Comparison of ENCODE assay signal across 1 cellular context in the genomic region with DNA sequence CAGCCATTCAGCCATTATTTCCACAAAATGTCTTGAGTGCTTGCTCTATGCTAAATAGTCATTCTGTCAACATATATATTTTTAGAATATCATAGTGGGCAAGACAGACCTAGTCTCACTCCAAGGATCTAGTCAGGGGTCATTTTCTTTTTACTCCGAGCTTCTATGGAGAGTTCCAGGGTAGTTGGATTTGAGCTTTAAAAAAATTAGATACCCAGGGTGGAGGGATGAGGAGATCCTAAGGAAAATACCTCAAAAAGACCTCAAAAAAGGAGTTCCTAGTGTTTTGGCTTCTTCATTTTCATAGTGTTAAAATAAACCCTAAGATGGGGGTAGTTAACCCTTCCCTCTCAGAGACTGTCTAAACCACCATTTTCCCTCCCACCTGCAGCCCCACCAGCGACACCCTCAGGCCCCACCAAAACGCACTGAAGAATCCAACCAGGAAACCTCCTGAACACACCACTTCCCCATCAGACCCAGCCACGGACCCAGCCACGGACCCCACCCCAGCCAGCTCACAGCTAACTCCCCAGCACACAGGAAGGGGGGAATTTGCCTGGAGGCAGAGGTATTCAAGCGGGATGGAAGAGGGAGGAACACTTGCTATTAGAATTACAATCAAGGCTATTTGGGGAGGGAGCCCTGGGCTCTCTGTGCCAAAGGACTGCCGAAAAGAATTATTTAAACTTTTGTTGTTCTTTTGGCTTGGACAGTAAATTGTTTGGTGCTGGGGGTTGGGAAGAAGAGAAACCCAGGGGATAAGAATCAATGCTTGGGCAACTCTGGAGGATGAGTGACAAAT.
A peak's percentile ranks its signal among the peaks of the same experiment; 100 is the strongest.
TF ChIP-seq lines count a peak whose summit lies in the region.

No MANE protein-coding gene starts in this region.

TF ChIP-seq in HepG2, 621 proteins besides CTCF, POLR2A, EP300 and RAD21 (continued from another document and continues in another):
- TF ChIP-seq, protein P1, sequence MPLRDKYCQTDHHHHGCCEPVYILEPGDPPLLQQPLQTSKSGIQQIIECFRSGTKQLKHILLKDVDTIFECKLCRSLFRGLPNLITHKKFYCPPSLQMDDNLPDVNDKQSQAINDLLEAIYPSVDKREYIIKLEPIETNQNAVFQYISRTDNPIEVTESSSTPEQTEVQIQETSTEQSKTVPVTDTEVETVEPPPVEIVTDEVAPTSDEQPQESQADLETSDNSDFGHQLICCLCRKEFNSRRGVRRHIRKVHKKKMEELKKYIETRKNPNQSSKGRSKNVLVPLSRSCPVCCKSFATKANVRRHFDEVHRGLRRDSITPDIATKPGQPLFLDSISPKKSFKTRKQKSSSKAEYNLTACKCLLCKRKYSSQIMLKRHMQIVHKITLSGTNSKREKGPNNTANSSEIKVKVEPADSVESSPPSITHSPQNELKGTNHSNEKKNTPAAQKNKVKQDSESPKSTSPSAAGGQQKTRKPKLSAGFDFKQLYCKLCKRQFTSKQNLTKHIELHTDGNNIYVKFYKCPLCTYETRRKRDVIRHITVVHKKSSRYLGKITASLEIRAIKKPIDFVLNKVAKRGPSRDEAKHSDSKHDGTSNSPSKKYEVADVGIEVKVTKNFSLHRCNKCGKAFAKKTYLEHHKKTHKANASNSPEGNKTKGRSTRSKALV (CRISPR knock-in tag; IDR thresholded peaks at IDR 0.05), result no peak
- TF ChIP-seq KLF13 (CRISPR knock-in tag; IDR thresholded peaks at IDR 0.05), result no peak
- no peak for TF ChIP-seq ATM (IDR thresholded peaks at IDR 0.05; ENCODE audit: borderline replicate concordance)
- TF ChIP-seq NONO (IDR thresholded peaks at IDR 0.05), result no peak
- TF ChIP-seq NONO (CRISPR knock-in tag; conservative IDR thresholded peaks at IDR 0.05), result no peak
- TF ChIP-seq HNRNPL (IDR thresholded peaks at IDR 0.05; ENCODE audit: low read depth, low read length), result no peak
- TF ChIP-seq, protein P2, sequence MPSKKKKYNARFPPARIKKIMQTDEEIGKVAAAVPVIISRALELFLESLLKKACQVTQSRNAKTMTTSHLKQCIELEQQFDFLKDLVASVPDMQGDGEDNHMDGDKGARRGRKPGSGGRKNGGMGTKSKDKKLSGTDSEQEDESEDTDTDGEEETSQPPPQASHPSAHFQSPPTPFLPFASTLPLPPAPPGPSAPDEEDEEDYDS (CRISPR knock-in tag; IDR thresholded peaks at IDR 0.05), result no peak
- TF ChIP-seq ZMYM4 (CRISPR knock-in tag; IDR thresholded peaks at IDR 0.05), result 0 out of 2 replicates have a peak, but pooled peaks have one; percentile 35
- no peak for TF ChIP-seq FOSL2 (CRISPR knock-in tag; IDR thresholded peaks at IDR 0.05)
- no peak for TF ChIP-seq POLR2AphosphoS2 (IDR thresholded peaks at IDR 0.05; ENCODE audit: low read depth, low read length)
- no peak for TF ChIP-seq TMF1 (CRISPR knock-in tag; IDR thresholded peaks at IDR 0.05; ENCODE audit: low read depth)
- TF ChIP-seq NPAS2 (CRISPR knock-in tag; IDR thresholded peaks at IDR 0.05; ENCODE audit: borderline replicate concordance), result 0 out of 2 replicates have a peak, but pooled peaks have one; percentile 64
- TF ChIP-seq ZFP36L2 (CRISPR knock-in tag; IDR thresholded peaks at IDR 0.05), result no peak
- TF ChIP-seq, protein P3, sequence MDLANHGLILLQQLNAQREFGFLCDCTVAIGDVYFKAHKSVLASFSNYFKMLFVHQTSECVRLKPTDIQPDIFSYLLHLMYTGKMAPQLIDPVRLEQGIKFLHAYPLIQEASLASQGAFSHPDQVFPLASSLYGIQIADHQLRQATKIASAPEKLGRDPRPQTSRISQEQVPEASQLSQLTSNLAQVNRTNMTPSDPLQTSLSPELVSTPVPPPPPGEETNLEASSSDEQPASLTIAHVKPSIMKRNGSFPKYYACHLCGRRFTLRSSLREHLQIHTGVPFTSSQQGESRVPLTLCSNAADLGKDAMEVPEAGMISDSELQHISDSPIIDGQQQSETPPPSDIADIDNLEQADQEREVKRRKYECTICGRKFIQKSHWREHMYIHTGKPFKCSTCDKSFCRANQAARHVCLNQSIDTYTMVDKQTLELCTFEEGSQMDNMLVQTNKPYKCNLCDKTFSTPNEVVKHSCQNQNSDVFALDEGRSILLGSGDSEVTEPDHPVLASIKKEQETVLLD (CRISPR knock-in tag; IDR thresholded peaks at IDR 0.05; ENCODE audit: low read depth), result peak; percentile 18; the same call in 1 of the 2 replicates
- TF ChIP-seq ZNF343 (CRISPR knock-in tag; IDR thresholded peaks at IDR 0.05), result no peak
- TF ChIP-seq, protein P4, sequence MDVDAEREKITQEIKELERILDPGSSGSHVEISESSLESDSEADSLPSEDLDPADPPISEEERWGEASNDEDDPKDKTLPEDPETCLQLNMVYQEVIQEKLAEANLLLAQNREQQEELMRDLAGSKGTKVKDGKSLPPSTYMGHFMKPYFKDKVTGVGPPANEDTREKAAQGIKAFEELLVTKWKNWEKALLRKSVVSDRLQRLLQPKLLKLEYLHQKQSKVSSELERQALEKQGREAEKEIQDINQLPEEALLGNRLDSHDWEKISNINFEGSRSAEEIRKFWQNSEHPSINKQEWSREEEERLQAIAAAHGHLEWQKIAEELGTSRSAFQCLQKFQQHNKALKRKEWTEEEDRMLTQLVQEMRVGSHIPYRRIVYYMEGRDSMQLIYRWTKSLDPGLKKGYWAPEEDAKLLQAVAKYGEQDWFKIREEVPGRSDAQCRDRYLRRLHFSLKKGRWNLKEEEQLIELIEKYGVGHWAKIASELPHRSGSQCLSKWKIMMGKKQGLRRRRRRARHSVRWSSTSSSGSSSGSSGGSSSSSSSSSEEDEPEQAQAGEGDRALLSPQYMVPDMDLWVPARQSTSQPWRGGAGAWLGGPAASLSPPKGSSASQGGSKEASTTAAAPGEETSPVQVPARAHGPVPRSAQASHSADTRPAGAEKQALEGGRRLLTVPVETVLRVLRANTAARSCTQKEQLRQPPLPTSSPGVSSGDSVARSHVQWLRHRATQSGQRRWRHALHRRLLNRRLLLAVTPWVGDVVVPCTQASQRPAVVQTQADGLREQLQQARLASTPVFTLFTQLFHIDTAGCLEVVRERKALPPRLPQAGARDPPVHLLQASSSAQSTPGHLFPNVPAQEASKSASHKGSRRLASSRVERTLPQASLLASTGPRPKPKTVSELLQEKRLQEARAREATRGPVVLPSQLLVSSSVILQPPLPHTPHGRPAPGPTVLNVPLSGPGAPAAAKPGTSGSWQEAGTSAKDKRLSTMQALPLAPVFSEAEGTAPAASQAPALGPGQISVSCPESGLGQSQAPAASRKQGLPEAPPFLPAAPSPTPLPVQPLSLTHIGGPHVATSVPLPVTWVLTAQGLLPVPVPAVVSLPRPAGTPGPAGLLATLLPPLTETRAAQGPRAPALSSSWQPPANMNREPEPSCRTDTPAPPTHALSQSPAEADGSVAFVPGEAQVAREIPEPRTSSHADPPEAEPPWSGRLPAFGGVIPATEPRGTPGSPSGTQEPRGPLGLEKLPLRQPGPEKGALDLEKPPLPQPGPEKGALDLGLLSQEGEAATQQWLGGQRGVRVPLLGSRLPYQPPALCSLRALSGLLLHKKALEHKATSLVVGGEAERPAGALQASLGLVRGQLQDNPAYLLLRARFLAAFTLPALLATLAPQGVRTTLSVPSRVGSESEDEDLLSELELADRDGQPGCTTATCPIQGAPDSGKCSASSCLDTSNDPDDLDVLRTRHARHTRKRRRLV (CRISPR knock-in tag; IDR thresholded peaks at IDR 0.05), result no peak
- TF ChIP-seq ZSCAN31 (CRISPR knock-in tag; IDR thresholded peaks at IDR 0.05; ENCODE audit: low read depth), result 0 out of 2 replicates have a peak, but pooled peaks have one; percentile 15
- no peak for TF ChIP-seq GABPA (IDR thresholded peaks at IDR 0.05; ENCODE audit: low read depth, low read length)
- 0 out of 2 replicates have a peak, but pooled peaks have one; percentile 2 for TF ChIP-seq GABPA (CRISPR knock-in tag; IDR thresholded peaks at IDR 0.05; ENCODE audit: low read depth)
- TF ChIP-seq ZMYM3 (CRISPR knock-in tag; IDR thresholded peaks at IDR 0.05), result no peak
- TF ChIP-seq, protein P5, sequence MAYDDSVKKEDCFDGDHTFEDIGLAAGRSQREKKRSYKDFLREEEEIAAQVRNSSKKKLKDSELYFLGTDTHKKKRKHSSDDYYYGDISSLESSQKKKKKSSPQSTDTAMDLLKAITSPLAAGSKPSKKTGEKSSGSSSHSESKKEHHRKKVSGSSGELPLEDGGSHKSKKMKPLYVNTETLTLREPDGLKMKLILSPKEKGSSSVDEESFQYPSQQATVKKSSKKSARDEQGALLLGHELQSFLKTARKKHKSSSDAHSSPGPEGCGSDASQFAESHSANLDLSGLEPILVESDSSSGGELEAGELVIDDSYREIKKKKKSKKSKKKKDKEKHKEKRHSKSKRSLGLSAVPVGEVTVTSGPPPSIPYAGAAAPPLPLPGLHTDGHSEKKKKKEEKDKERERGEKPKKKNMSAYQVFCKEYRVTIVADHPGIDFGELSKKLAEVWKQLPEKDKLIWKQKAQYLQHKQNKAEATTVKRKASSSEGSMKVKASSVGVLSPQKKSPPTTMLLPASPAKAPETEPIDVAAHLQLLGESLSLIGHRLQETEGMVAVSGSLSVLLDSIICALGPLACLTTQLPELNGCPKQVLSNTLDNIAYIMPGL (CRISPR knock-in tag; IDR thresholded peaks at IDR 0.05; ENCODE audit: borderline replicate concordance in 1 of 2, low read depth in 1 of 2), result peak; percentile 12 to 78; a peak in 2 of 4 replicates
- no peak; the same call in 1 of the 2 replicates for TF ChIP-seq ZC3H4 (CRISPR knock-in tag; IDR thresholded peaks at IDR 0.05; ENCODE audit: borderline replicate concordance)
- no peak for TF ChIP-seq ZNF292 (CRISPR knock-in tag; IDR thresholded peaks at IDR 0.05; ENCODE audit: borderline replicate concordance, low read depth)
- TF ChIP-seq ZNF136 (CRISPR knock-in tag; IDR thresholded peaks at IDR 0.05; ENCODE audit: low read depth), result no peak
- TF ChIP-seq, protein P6, sequence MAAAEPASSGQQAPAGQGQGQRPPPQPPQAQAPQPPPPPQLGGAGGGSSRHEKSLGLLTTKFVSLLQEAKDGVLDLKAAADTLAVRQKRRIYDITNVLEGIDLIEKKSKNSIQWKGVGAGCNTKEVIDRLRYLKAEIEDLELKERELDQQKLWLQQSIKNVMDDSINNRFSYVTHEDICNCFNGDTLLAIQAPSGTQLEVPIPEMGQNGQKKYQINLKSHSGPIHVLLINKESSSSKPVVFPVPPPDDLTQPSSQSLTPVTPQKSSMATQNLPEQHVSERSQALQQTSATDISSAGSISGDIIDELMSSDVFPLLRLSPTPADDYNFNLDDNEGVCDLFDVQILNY (CRISPR knock-in tag; conservative IDR thresholded peaks at IDR 0.05), result no peak
- peak; percentile 17; the same call in 1 of the 2 replicates for TF ChIP-seq ZKSCAN8 (CRISPR knock-in tag; IDR thresholded peaks at IDR 0.05; ENCODE audit: borderline replicate concordance)
- TF ChIP-seq ZNF546 (CRISPR knock-in tag; conservative IDR thresholded peaks at IDR 0.05), result no peak
- no peak for TF ChIP-seq ZNF746 (CRISPR knock-in tag; IDR thresholded peaks at IDR 0.05)
- no peak for TF ChIP-seq ZNF460 (CRISPR knock-in tag; IDR thresholded peaks at IDR 0.05; ENCODE audit: borderline replicate concordance)
- TF ChIP-seq ZSCAN22 (CRISPR knock-in tag; IDR thresholded peaks at IDR 0.05), result no peak; the same call in 1 of the 2 replicates
- no peak for TF ChIP-seq BHLHE40 (IDR thresholded peaks at IDR 0.05; ENCODE audit: low read length)
- TF ChIP-seq, protein P7, sequence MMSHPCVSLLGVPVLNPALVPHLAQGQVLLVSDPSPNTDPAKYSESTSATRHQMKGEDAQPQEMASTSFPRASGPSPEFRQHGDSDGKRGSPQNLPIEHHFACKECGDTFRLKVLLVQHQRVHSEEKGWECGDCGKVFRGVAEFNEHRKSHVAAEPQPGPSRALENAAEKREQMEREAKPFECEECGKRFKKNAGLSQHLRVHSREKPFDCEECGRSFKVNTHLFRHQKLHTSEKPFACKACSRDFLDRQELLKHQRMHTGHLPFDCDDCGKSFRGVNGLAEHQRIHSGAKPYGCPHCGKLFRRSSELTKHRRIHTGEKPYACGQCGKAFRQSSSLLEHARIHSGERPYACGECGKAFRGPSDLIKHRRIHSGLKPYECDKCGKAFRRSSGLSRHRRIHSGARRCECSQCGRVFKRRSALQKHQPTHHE (CRISPR knock-in tag; IDR thresholded peaks at IDR 0.05; ENCODE audit: borderline replicate concordance), result no peak
- TF ChIP-seq KLF15 (CRISPR knock-in tag; IDR thresholded peaks at IDR 0.05; ENCODE audit: borderline replicate concordance), result no peak
- TF ChIP-seq, protein P8, sequence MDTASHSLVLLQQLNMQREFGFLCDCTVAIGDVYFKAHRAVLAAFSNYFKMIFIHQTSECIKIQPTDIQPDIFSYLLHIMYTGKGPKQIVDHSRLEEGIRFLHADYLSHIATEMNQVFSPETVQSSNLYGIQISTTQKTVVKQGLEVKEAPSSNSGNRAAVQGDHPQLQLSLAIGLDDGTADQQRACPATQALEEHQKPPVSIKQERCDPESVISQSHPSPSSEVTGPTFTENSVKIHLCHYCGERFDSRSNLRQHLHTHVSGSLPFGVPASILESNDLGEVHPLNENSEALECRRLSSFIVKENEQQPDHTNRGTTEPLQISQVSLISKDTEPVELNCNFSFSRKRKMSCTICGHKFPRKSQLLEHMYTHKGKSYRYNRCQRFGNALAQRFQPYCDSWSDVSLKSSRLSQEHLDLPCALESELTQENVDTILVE (CRISPR knock-in tag; IDR thresholded peaks at IDR 0.05), result no peak
- no peak for TF ChIP-seq IRX3 (CRISPR knock-in tag; IDR thresholded peaks at IDR 0.05; ENCODE audit: borderline replicate concordance, low read depth)
- TF ChIP-seq ZNF205 (CRISPR knock-in tag; IDR thresholded peaks at IDR 0.05), result no peak
- TF ChIP-seq ZNF235 (CRISPR knock-in tag; IDR thresholded peaks at IDR 0.05; ENCODE audit: borderline replicate concordance), result no peak
- TF ChIP-seq, protein P9, sequence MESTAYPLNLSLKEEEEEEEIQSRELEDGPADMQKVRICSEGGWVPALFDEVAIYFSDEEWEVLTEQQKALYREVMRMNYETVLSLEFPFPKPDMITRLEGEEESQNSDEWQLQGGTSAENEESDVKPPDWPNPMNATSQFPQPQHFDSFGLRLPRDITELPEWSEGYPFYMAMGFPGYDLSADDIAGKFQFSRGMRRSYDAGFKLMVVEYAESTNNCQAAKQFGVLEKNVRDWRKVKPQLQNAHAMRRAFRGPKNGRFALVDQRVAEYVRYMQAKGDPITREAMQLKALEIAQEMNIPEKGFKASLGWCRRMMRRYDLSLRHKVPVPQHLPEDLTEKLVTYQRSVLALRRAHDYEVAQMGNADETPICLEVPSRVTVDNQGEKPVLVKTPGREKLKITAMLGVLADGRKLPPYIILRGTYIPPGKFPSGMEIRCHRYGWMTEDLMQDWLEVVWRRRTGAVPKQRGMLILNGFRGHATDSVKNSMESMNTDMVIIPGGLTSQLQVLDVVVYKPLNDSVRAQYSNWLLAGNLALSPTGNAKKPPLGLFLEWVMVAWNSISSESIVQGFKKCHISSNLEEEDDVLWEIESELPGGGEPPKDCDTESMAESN (CRISPR knock-in tag; conservative IDR thresholded peaks at IDR 0.05), result peak; percentile 36; the same call in 1 of the 2 replicates
- TF ChIP-seq ERF (CRISPR knock-in tag; IDR thresholded peaks at IDR 0.05), result no peak
- TF ChIP-seq ZMAT3 (CRISPR knock-in tag; conservative IDR thresholded peaks at IDR 0.05), result no peak; the same call in 1 of the 2 replicates
- TF ChIP-seq SNAI1 (CRISPR knock-in tag; IDR thresholded peaks at IDR 0.05; ENCODE audit: borderline replicate concordance), result peak; percentile 71; the same call in 1 of the 2 replicates
- no peak for TF ChIP-seq JDP2 (CRISPR knock-in tag; IDR thresholded peaks at IDR 0.05; ENCODE audit: borderline replicate concordance)
- TF ChIP-seq ZNF33B (CRISPR knock-in tag; IDR thresholded peaks at IDR 0.05), result 0 out of 2 replicates have a peak, but pooled peaks have one; percentile 8
- TF ChIP-seq TAF15 (IDR thresholded peaks at IDR 0.05; ENCODE audit: low read depth, low read length, poor library complexity, severe bottlenecking), result no peak
- TF ChIP-seq ZNF160 (CRISPR knock-in tag; IDR thresholded peaks at IDR 0.05), result no peak
- no peak for TF ChIP-seq ZFP36 (IDR thresholded peaks at IDR 0.05; ENCODE audit: borderline replicate concordance, low read depth, low read length, partially characterized antibody)
